ENCODE assay signal across 9 cellular contexts in the genomic region with DNA sequence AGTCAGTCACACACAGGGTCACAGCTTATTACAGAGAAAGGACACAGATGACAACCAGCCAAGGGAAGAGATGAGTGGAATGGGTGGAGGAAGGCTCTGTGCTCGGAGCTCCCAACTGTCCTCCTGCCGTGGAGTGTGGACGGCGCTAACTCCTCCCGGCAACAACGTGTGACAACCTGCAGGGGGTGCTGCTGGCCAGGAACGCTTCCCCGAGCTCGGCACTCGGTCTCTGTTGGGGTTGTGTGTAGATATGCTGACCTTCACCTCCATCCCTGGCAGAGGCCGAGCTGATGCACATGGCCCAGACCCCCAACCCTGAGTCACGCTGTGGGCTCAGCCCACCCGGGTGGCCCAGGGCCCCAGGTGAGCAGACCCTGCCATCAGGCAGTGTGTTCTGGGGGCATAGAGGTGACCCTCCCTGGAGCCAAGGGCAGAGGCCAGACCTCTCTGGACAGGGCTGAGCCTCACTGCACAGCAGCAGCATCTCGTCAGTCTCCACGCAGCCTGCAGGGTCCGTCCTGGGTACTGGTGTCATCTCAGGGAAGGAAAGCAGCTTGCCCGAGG. TPM values are rescaled to one million over a fixed set of nuclear protein-coding genes. Genes with fewer than 3 reads are reported as not detected.
DNase-seq lines count a peak whose midpoint lies in the region; TF ChIP-seq lines count a peak whose summit lies in the region.
"Had no signal": no experiment of that assay in that cellular context is flagged by ENCODE, and none has a peak within 500 bp of the region (broad histone marks: within the 10 kb centered on the region; RNA-seq: fewer than 3 reads in every experiment).

No MANE protein-coding gene starts in this region.

- H3K9ac ChIP-seq in OCI-LY3 (ENCODE audit: low read length) (no peak overlapping the region), fibroblast of lung (ENCODE audit: insufficient read depth, low read length) (no peak overlapping the region)

- H3K36me3 ChIP-seq in OCI-LY3 (replicated peaks; ENCODE audit: low read depth, low read length) (peaks cover 50% of the 10 kb centered on the region), fibroblast of lung (ENCODE audit: control insufficient read depth, insufficient read depth, low read length) (peaks cover 10% of the 10 kb centered on the region)

- H2AFZ ChIP-seq in OCI-LY3 (ENCODE audit: low read depth, low read length), result no peak overlapping the region
- no peak overlapping the region for H2AFZ ChIP-seq in fibroblast of lung (ENCODE audit: low read length)

- intact Hi-C loops in posterior vena cava (cut with DNase I), result no loop called here

- H3K4me1 ChIP-seq in OCI-LY3 (ENCODE audit: low read length), result no peaks in the 10 kb centered on the region
- no peaks in the 10 kb centered on the region for H3K4me1 ChIP-seq in fibroblast of lung (ENCODE audit: control insufficient read depth, extremely low read depth, insufficient read depth, low read length)

- H3K9me3 ChIP-seq in OCI-LY3 (ENCODE audit: insufficient read depth, low read length), result no peaks in the 10 kb centered on the region
- H3K9me3 ChIP-seq in fibroblast of lung (ENCODE audit: control insufficient read depth, insufficient read depth, low read depth, low read length), result no peaks in the 10 kb centered on the region

- peak; percentile 48 for TF ChIP-seq CTCF in OCI-LY3 (IDR thresholded peaks at IDR 0.05; ENCODE audit: low read depth, low read length)
- peak; percentile 11 to 37 for TF ChIP-seq CTCF in fibroblast of lung (conservative IDR thresholded peaks at IDR 0.05 in 1 of 2, IDR thresholded peaks at IDR 0.05 in 1 of 2; ENCODE audit: low read depth in 1 of 2, low read length in 2 of 2)

- peaks cover 12% of the 10 kb centered on the region; the same call in 1 of the 2 replicates for H4K20me1 ChIP-seq in OCI-LY3 (ENCODE audit: insufficient read depth, low read length)
- H4K20me1 ChIP-seq in fibroblast of lung (ENCODE audit: control insufficient read depth, extremely low read depth, insufficient read depth, low read length), result no peaks in the 10 kb centered on the region

- H3K27me3 ChIP-seq in OCI-LY3 (ENCODE audit: low read depth, low read length) (no peaks in the 10 kb centered on the region), fibroblast of lung (ENCODE audit: control insufficient read depth, insufficient read depth, low read length) (no peaks in the 10 kb centered on the region)

- H3K27ac ChIP-seq in OCI-LY3 (ENCODE audit: low read length), result no peak overlapping the region
- H3K27ac ChIP-seq in fibroblast of lung (ENCODE audit: insufficient read depth, low read length), result no peak overlapping the region

- H3K4me3 ChIP-seq in OCI-LY3 (ENCODE audit: low read length) (no peak overlapping the region), fibroblast of lung (replicated peaks in 1 of 4; ENCODE audit: control extremely low read depth in 1 of 4, insufficient read depth in 1 of 4, low read depth in 3 of 4, low read length in 4 of 4) (no peak overlapping the region)

- H3K4me2 ChIP-seq in OCI-LY3 (ENCODE audit: low read length), result no peak overlapping the region
- H3K4me2 ChIP-seq in fibroblast of lung (ENCODE audit: extremely low read depth, insufficient read depth, low read length), result no peak overlapping the region

- peaks cover 22% of the 10 kb centered on the region for H3K79me2 ChIP-seq in OCI-LY3 (ENCODE audit: low read length)
- no peaks in the 10 kb centered on the region for H3K79me2 ChIP-seq in fibroblast of lung (ENCODE audit: control insufficient read depth, insufficient read depth, low read length)

- peak; percentile 58 for DNase-seq in DMS53 (lab: John Stamatoyannopoulos, UW)
- DNase-seq in DMS53 treated with DMSO at 0.1 percent for 48 hours (lab: John Stamatoyannopoulos, UW; ENCODE audit: unreplicated experiment), result no peak
- no peak for DNase-seq in fibroblast of lung (ENCODE audit: low read depth in 2 of 2)
- peak; percentile 84 for DNase-seq in posterior vena cava (ENCODE audit: low spot score)
- DNase-seq in NCI-H446 (lab: John Stamatoyannopoulos, UW), result no peak
- DNase-seq in retina, result no peak
- no peak for DNase-seq in foreskin melanocyte

RNA-seq across cellular contexts. Expression of a gene that starts 14.1 kb away (rescaled TPM):
- total RNA-seq in fibroblast of lung (12.3 and 17.5 TPM in 2 replicates), posterior vena cava (10 to 100 TPM; 17.8 to 23.8 TPM)
- polyA plus RNA-seq in fibroblast of lung, result 6.4 and 7.4 TPM in 2 replicates
- 12.6 and 16.1 TPM in 2 replicates for polyA plus RNA-seq in fibroblast of lung (2012)
- polyA minus RNA-seq in fibroblast of lung (ENCODE audit: low replicate concordance), result 9.9 and 11.8 TPM in 2 replicates

RNA-seq across cellular contexts. Expression of a gene that starts 20.6 kb away (rescaled TPM):
- not detected in 2 replicates for total RNA-seq in fibroblast of lung
- not detected in 2 replicates for polyA plus RNA-seq in fibroblast of lung
- polyA plus RNA-seq in fibroblast of lung (2012), result not detected in 2 replicates
- polyA minus RNA-seq in fibroblast of lung (ENCODE audit: low replicate concordance), result not detected in 2 replicates
- total RNA-seq in posterior vena cava, result not detected
- polyA plus RNA-seq: neural cell had no signal

RNA-seq across cellular contexts. Expression of a gene that starts 34.1 kb away (rescaled TPM):
- total RNA-seq in fibroblast of lung, result 28.7 and 28.8 TPM in 2 replicates
- 2.6 and 2.9 TPM in 2 replicates for polyA plus RNA-seq in fibroblast of lung
- 15.4 and 22.8 TPM in 2 replicates for polyA plus RNA-seq in fibroblast of lung (2012)
- 4.1 and 10.7 TPM in 2 replicates for polyA minus RNA-seq in fibroblast of lung (ENCODE audit: low replicate concordance)
- total RNA-seq in posterior vena cava, result 10 to 100 TPM; 19.0 to 24.7 TPM

RNA-seq across cellular contexts. Expression of a gene that starts 42.4 kb away (rescaled TPM):
- total RNA-seq in fibroblast of lung, result not detected in 2 replicates
- not detected in 2 replicates for polyA plus RNA-seq in fibroblast of lung
- not detected in 2 replicates for polyA plus RNA-seq in fibroblast of lung (2012)
- polyA minus RNA-seq in fibroblast of lung (ENCODE audit: low replicate concordance), result not detected in 2 replicates
- total RNA-seq in posterior vena cava, result not detected

RNA-seq across cellular contexts. Expression of a gene that starts 46.9 kb away (rescaled TPM):
- not detected in 2 replicates for total RNA-seq in fibroblast of lung
- polyA plus RNA-seq in fibroblast of lung, result not detected in 2 replicates
- not detected in 2 replicates for polyA plus RNA-seq in fibroblast of lung (2012)
- polyA minus RNA-seq in fibroblast of lung (ENCODE audit: low replicate concordance), result not detected in 2 replicates
- not detected for total RNA-seq in posterior vena cava
- polyA plus RNA-seq: neural cell had no signal

Comparison
In these comparisons a context has a peak if more than half of its experiments do, and no peak if none do; other contexts are left out.
1. DNase-seq: peak in DMS53 (single experiment) and posterior vena cava (single experiment); none in DMS53 treated with DMSO at 0.1 percent for 48 hours (single experiment), fibroblast of lung (0 of 2), NCI-H446 (0 of 2), retina (single experiment) and foreskin melanocyte (single experiment).